In genomic region chr14:76774471-76775158, GRCh38 we compare ENCODE assay signal across 26 cellular contexts. TPM values are rescaled to one million over a fixed set of nuclear protein-coding genes. Genes with fewer than 3 reads are reported as not detected.
DNase-seq lines count a peak whose midpoint lies in the region; ATAC-seq, FAIRE-seq and TF ChIP-seq lines count a peak whose summit lies in the region.
"Had no signal": no experiment of that assay in that cellular context is flagged by ENCODE, and none has a peak within 500 bp of the region (broad histone marks: within the 10 kb centered on the region; RNA-seq: fewer than 3 reads in every experiment).

No MANE protein-coding gene starts in this region.

- intact Hi-C loops in left ventricle myocardium inferior (cut with micrococcal nuclease) = no loop called here
- intact Hi-C loops in Right ventricle myocardium superior (cut with DNase I) = no loop called here
- intact Hi-C loops in vagina (cut with DNase I) = no loop called here
- intact Hi-C loops in kidney (cut with DNase I) = no loop called here

- no peaks in the 10 kb centered on the region for H3K9me3 Mint-ChIP-seq in neural crest cell
- H3K9me3 Mint-ChIP-seq: activated T-helper 2 cell treated with anti-CD3 and anti-CD28 coated beads, Interferon-gamma antibody, Interleukin-2, Interleukin-4, amounts not matched to agents 10 μg/mL and 5 μg/mL and 100 μg/mL, durations not matched to agents 14 hours and 24 hours and 36 hours; CD8-positive, alpha-beta memory T cell; naive thymus-derived CD4-positive, alpha-beta T cell; T-cell had no signal

- H3K27ac ChIP-seq in left ventricle myocardium inferior (replicated peaks) (peak overlapping the region; percentile 81), vagina (peak overlapping the region; percentile 42), kidney (ENCODE audit: low read depth in 2 of 2, low read length in 2 of 2) (no peak overlapping the region)
- H3K27ac ChIP-seq: prostate gland, VCaP had no signal

- H3K4me1 Mint-ChIP-seq in neural crest cell = peaks cover 40% of the 10 kb centered on the region
- H3K4me1 Mint-ChIP-seq: CD8-positive, alpha-beta memory T cell had no signal

- H3K36me3 Mint-ChIP-seq in neural crest cell (ENCODE audit: low read depth) = peaks cover 7% of the 10 kb centered on the region
- H3K36me3 Mint-ChIP-seq: T-cell had no signal

- no peaks in the 10 kb centered on the region for H3K27me3 ChIP-seq in left ventricle myocardium inferior (ENCODE audit: low read depth)
- H3K27me3 ChIP-seq in vagina = no peaks in the 10 kb centered on the region

- ATAC-seq in Right ventricle myocardium superior (ENCODE audit: poor library complexity) = no peak
- no peak for ATAC-seq in HG03045 (IDR thresholded peaks at IDR 0.05; ENCODE audit: unreplicated experiment)
- ATAC-seq: activated CD8-positive, alpha-beta T cell treated with anti-CD3 and anti-CD28 coated beads, Interleukin-2, amount 10 ng/mL, durations not matched to agents 7 days and 5 days; naive thymus-derived CD4-positive, alpha-beta T cell; stimulated activated naive CD8-positive, alpha-beta T cell treated with anti-CD3 and anti-CD28 coated beads, Interleukin-15, Interleukin-2, amounts not matched to agents 100 U/mL and 50 U/mL, for 24 hours; T-cell had no signal

- FAIRE-seq in kidney (lab: Jason Lieb, UNC) = no peak
- FAIRE-seq: GM18507, GM19239 had no signal

- H3K4me1 ChIP-seq in left ventricle myocardium inferior (peaks cover 64% of the 10 kb centered on the region), vagina (peaks cover 27% of the 10 kb centered on the region), kidney (ENCODE audit: control insufficient read depth in 1 of 2, insufficient read depth in 1 of 2, low read depth in 1 of 2, low read length in 2 of 2) (peaks cover 4 to 15% of the 10 kb centered on the region in 2 donors)
- H3K4me1 ChIP-seq: prostate gland had no signal

- peak overlapping the region; percentile 81 for H3K27ac Mint-ChIP-seq in neural crest cell (ENCODE audit: unreplicated experiment)
- H3K27ac Mint-ChIP-seq: activated CD8-positive, alpha-beta T cell treated with anti-CD3 and anti-CD28 coated beads, Interleukin-2, amount 10 ng/mL, durations not matched to agents 7 days and 5 days; activated T-helper 2 cell treated with anti-CD3 and anti-CD28 coated beads, Interferon-gamma antibody, Interleukin-2, Interleukin-4, amounts not matched to agents 10 μg/mL and 5 μg/mL and 100 μg/mL, durations not matched to agents 14 hours and 24 hours and 36 hours; T-cell had no signal

- peaks cover 25% of the 10 kb centered on the region for H3K36me3 ChIP-seq in left ventricle myocardium inferior
- no peaks in the 10 kb centered on the region for H3K36me3 ChIP-seq in vagina
- H3K36me3 ChIP-seq in kidney (ENCODE audit: control insufficient read depth in 1 of 2, insufficient read depth in 2 of 2, low read length in 2 of 2) = no peaks in the 10 kb centered on the region
- H3K36me3 ChIP-seq: prostate gland had no signal

- H3K4me3 ChIP-seq in left ventricle myocardium inferior = no peak overlapping the region
- no peak overlapping the region for H3K4me3 ChIP-seq in vagina
- H3K4me3 ChIP-seq in kidney (ENCODE audit: low read length in 2 of 2) = no peak overlapping the region
- H3K4me3 ChIP-seq: prostate gland had no signal

- TF ChIP-seq CTCF in left ventricle myocardium inferior (IDR thresholded peaks at IDR 0.05; ENCODE audit: borderline replicate concordance) (no peak), neural crest cell (conservative IDR thresholded peaks at IDR 0.05) (no peak), vagina (IDR thresholded peaks at IDR 0.05) (no peak), kidney (IDR thresholded peaks at IDR 0.05; ENCODE audit: borderline replicate concordance, extremely low read depth, insufficient read depth) (no peak)

- no peak overlapping the region for H3K9ac ChIP-seq in kidney (ENCODE audit: low read length in 2 of 2)

- no peak for DNase-seq in left ventricle myocardium inferior
- no peak for DNase-seq in Right ventricle myocardium superior
- DNase-seq in ecto neural progenitor cell (ENCODE audit: low spot score) = peak; percentile 41
- DNase-seq in neural crest cell (ENCODE audit: low read depth, low spot score) = no peak
- peak; percentile 79 for DNase-seq in vagina (ENCODE audit: extremely low spot score in 2 of 2)
- no peak for DNase-seq in kidney
- DNase-seq in germinal center (ENCODE audit: low spot score) = no peak
- DNase-seq: CD8-positive, alpha-beta memory T cell; foreskin fibroblast; HCEC 1CT; NCI-H1694; stimulated activated CD4-positive, alpha-beta T cell treated with anti-CD3 and anti-CD28 coated beads, Interleukin-15, amount 100 ng/mL, for 24 hours; stimulated activated naive CD8-positive, alpha-beta T cell treated with anti-CD3 and anti-CD28 coated beads, Interleukin-15, Interleukin-2, amounts not matched to agents 100 U/mL and 50 U/mL, for 24 hours had no signal

- H3K27me3 Mint-ChIP-seq in neural crest cell (ENCODE audit: low read depth) = peaks cover 2% of the 10 kb centered on the region
- H3K27me3 Mint-ChIP-seq: naive thymus-derived CD4-positive, alpha-beta T cell had no signal

- TF ChIP-seq POLR2A in vagina (IDR thresholded peaks at IDR 0.05) = no peak

- peak overlapping the region; percentile 60 for H3K4me3 Mint-ChIP-seq in neural crest cell
- H3K4me3 Mint-ChIP-seq: activated CD8-positive, alpha-beta T cell treated with anti-CD3 and anti-CD28 coated beads, Interleukin-2, amount 10 ng/mL, durations not matched to agents 7 days and 5 days; CD8-positive, alpha-beta memory T cell; naive thymus-derived CD4-positive, alpha-beta T cell; T-cell had no signal

- no peaks in the 10 kb centered on the region for H3K9me3 ChIP-seq in left ventricle myocardium inferior (replicated peaks)
- H3K9me3 ChIP-seq in vagina = no peaks in the 10 kb centered on the region
- no peaks in the 10 kb centered on the region for H3K9me3 ChIP-seq in kidney (ENCODE audit: control insufficient read depth in 1 of 2, low read length in 2 of 2)
- H3K9me3 ChIP-seq: prostate gland had no signal

RNA-seq across cellular contexts. Expression of gene VASH1, which starts 13.3 kb away (rescaled TPM):
- total RNA-seq in left ventricle myocardium inferior = 12.4 TPM
- 14.3 TPM for total RNA-seq in Right ventricle myocardium superior
- total RNA-seq in neural crest cell = 68.1 and 72.0 TPM in 2 replicates
- 6.1 TPM for total RNA-seq in vagina
- total RNA-seq in kidney = 14.7 TPM
- polyA plus RNA-seq in kidney (ENCODE audit: insufficient read depth, low read depth, low replicate concordance) = 4.1 TPM

RNA-seq across cellular contexts. Expression of gene ANGEL1, which starts 38.1 kb away (rescaled TPM):
- 9.3 TPM for total RNA-seq in left ventricle myocardium inferior
- 8.7 TPM for total RNA-seq in Right ventricle myocardium superior
- 37.2 and 38.8 TPM in 2 replicates for total RNA-seq in neural crest cell
- total RNA-seq in vagina = 13.0 TPM
- 21.5 TPM for total RNA-seq in kidney
- polyA plus RNA-seq in kidney (ENCODE audit: insufficient read depth, low read depth, low replicate concordance) = 6.3 TPM

RNA-seq across cellular contexts. Expression of gene LRRC74A, which starts 51.6 kb away (rescaled TPM):
- total RNA-seq in left ventricle myocardium inferior = not detected
- total RNA-seq in Right ventricle myocardium superior = not detected
- not detected in 2 replicates for total RNA-seq in neural crest cell
- total RNA-seq in vagina = not detected
- total RNA-seq in kidney = not detected
- not detected for polyA plus RNA-seq in kidney (ENCODE audit: insufficient read depth, low read depth, low replicate concordance)
- total RNA-seq: activated CD8-positive, alpha-beta T cell treated with anti-CD3 and anti-CD28 coated beads, Interleukin-2, amount 10 ng/mL, durations not matched to agents 7 days and 5 days; activated T-helper 2 cell treated with anti-CD3 and anti-CD28 coated beads, Interferon-gamma antibody, Interleukin-2, Interleukin-4, amounts not matched to agents 10 μg/mL and 5 μg/mL and 100 μg/mL, durations not matched to agents 14 hours and 24 hours and 36 hours; CD8-positive, alpha-beta memory T cell; endothelial cell of umbilical vein; M059J; naive thymus-derived CD4-positive, alpha-beta T cell; T-cell had no signal
- polyA plus RNA-seq: adipose tissue; AG04450; CD8-positive, alpha-beta memory T cell; endothelial cell of umbilical vein; naive thymus-derived CD4-positive, alpha-beta T cell had no signal

Comparison
In these comparisons a context has a peak if more than half of its experiments do, and no peak if none do; other contexts are left out.
1. DNase-seq: peak in ecto neural progenitor cell (single experiment) and vagina (2 of 2); none in left ventricle myocardium inferior (single experiment), Right ventricle myocardium superior (single experiment), neural crest cell (single experiment), kidney (single experiment) and germinal center (single experiment).
2. H3K27ac ChIP-seq: peak in left ventricle myocardium inferior (single experiment) and vagina (single experiment); none in kidney (0 of 2).